1 cellular context compared by ENCODE assay signal in the genomic region with DNA sequence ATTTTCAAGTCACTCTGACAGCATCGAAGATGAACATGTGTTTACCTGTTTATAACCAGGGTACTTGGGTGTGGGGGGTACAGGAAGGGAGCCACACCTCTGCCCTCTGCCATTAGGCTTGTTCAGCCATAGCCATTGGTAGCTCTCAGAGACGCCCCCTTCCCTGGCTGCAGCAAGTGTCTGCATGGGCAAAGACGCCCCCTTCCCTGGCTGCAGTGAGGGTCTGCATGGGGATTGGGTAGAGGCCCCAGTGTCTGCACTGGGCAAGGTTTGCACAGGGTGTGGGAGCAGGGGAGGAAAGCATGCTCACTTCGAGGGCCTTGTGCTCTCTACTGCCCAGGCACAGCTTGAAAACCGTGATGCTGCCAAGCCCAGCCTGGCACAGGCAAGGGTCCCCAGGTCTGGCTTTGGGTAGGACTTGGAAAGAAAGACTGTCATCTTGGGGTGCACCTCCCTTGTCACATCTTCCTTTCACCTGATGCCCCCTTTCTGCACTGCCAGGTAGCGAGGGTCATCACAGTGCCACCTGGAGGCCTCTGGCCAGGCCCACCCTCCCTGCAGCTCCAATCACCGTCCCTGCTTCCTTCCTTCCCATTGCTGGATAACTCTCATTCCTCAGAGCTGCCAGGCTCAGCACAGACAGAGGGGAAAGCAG.
TF ChIP-seq lines count a peak whose summit lies in the region.

No MANE protein-coding gene starts in this region.

TF ChIP-seq in HEK293T, 16 proteins besides CTCF, POLR2A, EP300 and RAD21 (continued from another document):
- TF ChIP-seq FOXM1 (IDR thresholded peaks at IDR 0.05; ENCODE audit: borderline replicate concordance) (no peak), NFRKB (IDR thresholded peaks at IDR 0.05) (no peak), BHLHE40 (IDR thresholded peaks at IDR 0.05; ENCODE audit: borderline replicate concordance) (no peak)
